ENCODE assay signal across 11 cellular contexts in genomic region chr1:3774503-3775247, GRCh38. TPM values are rescaled to one million over a fixed set of nuclear protein-coding genes. Genes with fewer than 3 reads are reported as not detected.
DNase-seq lines count a peak whose midpoint lies in the region; ATAC-seq and TF ChIP-seq lines count a peak whose summit lies in the region.
"Had no signal": no experiment of that assay in that cellular context is flagged by ENCODE, and none has a peak within 500 bp of the region (broad histone marks: within the 10 kb centered on the region; RNA-seq: fewer than 3 reads in every experiment).

No MANE protein-coding gene starts in this region.

- H3K27ac ChIP-seq in WERI-Rb-1, result no peak overlapping the region
- H3K27ac ChIP-seq: brain microvascular endothelial cell had no signal

- peak overlapping the region; percentile 30; the same call in 1 of the 2 replicates for H3K4me3 ChIP-seq in WERI-Rb-1 (ENCODE audit: low read depth, low read length)
- H3K4me3 ChIP-seq in BE2C (ENCODE audit: low read depth, low read length), result no peak overlapping the region

- H3K36me3 ChIP-seq in WERI-Rb-1 (peaks cover 15% of the 10 kb centered on the region), BE2C (no peaks in the 10 kb centered on the region)

- no peak for TF ChIP-seq CTCF in WERI-Rb-1 (IDR thresholded peaks at IDR 0.05; ENCODE audit: low read depth, low read length)
- TF ChIP-seq CTCF in BE2C (IDR thresholded peaks at IDR 0.05; ENCODE audit: low read depth, low read length), result no peak

- H3K27me3 ChIP-seq in WERI-Rb-1 (ENCODE audit: insufficient read depth, low read depth, severe bottlenecking), result no peaks in the 10 kb centered on the region
- H3K27me3 ChIP-seq in BE2C, result no peaks in the 10 kb centered on the region
- H3K27me3 ChIP-seq: brain microvascular endothelial cell had no signal

- no peak for ATAC-seq in HG02588 (IDR thresholded peaks at IDR 0.05; ENCODE audit: unreplicated experiment)
- ATAC-seq: stimulated activated naive B cell treated with anti-CD40 and anti-IgM and Interleukin-4, amounts not matched to agents 10 μg/mL and 1 μg/mL and 100 μg/mL, for 72 hours had no signal

- H3K9me3 ChIP-seq in WERI-Rb-1 (ENCODE audit: severe bottlenecking), result no peaks in the 10 kb centered on the region
- H3K9me3 ChIP-seq in BE2C, result no peaks in the 10 kb centered on the region

- peak; percentile 76 for DNase-seq in CMK (ENCODE audit: low read depth)
- DNase-seq in WERI-Rb-1, result no peak
- DNase-seq in myocyte (ENCODE audit: low read depth), result peak; percentile 81
- no peak for DNase-seq in BE2C
- no peak for DNase-seq in activated CD8-positive, alpha-beta memory T cell treated with anti-CD3 and anti-CD28 coated beads, Interleukin-2, amount 50 U/mL, for 48 hours
- DNase-seq: naive B cell; NCI-H1930; stimulated activated naive B cell treated with anti-CD40 and anti-IgM and Interleukin-4, amounts not matched to agents 10 μg/mL and 1 μg/mL and 100 μg/mL, for 72 hours had no signal

- peaks cover 13% of the 10 kb centered on the region for H3K4me1 ChIP-seq in BE2C

RNA-seq across cellular contexts. Expression of gene SMIM1, which starts 2.1 kb away (rescaled TPM):
- not detected in 2 replicates for total RNA-seq in myocyte
- polyA plus RNA-seq in myocyte (2012), result not detected
- polyA plus RNA-seq in BE2C (2012; ENCODE audit: insufficient read depth, insufficient read length, low read depth), result not detected

RNA-seq across cellular contexts. Expression of gene LRRC47, which starts 21.6 kb away (rescaled TPM):
- 57.2 and 63.5 TPM in 2 replicates for total RNA-seq in myocyte
- polyA plus RNA-seq in myocyte (2012), result 41.5 TPM
- polyA plus RNA-seq in BE2C (2012; ENCODE audit: insufficient read depth, insufficient read length, low read depth), result 40.7 TPM

RNA-seq across cellular contexts. Expression of gene CCDC27, which starts 22.4 kb away (rescaled TPM):
- total RNA-seq in myocyte, result not detected in 2 replicates
- not detected for polyA plus RNA-seq in myocyte (2012)
- polyA plus RNA-seq in BE2C (2012; ENCODE audit: insufficient read depth, insufficient read length, low read depth), result not detected
- polyA plus RNA-seq: esophagus had no signal

Comparison
In these comparisons a context has a peak if more than half of its experiments do, and no peak if none do; other contexts are left out.
1. DNase-seq: peak in CMK (single experiment) and myocyte (single experiment); none in WERI-Rb-1 (single experiment), BE2C (single experiment) and activated CD8-positive, alpha-beta memory T cell treated with anti-CD3 and anti-CD28 coated beads, Interleukin-2, amount 50 U/mL, for 48 hours (single experiment).